ENCODE assay signal across 10 cellular contexts in the genomic region with DNA sequence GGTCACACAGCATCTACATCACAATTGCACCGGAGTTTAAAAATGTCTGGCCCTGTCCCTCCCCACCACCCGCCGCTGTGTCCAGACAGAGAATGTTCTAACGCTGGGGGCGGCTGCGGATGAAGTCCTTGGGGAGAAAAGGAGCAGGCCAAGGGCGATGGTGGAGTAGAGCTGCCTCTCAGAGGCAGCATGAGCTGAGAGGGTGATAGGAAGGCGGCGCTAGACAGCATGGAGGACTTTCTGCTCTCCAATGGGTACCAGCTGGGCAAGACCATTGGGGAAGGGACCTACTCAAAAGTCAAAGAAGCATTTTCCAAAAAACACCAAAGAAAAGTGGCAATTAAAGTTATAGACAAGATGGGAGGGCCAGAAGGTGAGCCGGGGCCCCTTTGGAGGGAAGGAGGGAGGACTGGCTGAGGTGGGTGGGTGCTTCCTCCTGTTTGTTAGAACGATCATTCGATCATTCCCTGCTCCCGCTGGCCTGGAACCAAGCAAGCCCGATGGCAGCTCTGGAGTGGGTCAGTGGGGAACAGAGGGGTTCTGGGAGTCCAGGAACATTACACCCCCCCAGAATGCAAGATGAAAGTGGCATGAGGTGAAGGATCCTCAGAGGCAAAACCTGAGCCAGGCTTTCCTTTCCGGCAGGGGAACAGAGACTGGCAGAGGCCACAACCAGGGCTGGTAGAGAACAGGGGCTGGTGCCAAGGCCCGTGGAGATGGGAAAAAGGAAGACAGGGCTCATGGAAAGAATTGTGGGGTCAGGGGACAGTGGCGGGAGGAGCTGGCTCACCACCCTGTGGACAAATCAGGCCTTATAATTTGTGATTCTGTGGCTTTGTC. TPM values are rescaled to one million over a fixed set of nuclear protein-coding genes. Genes with fewer than 3 reads are reported as not detected.
DNase-seq lines count a peak whose midpoint lies in the region; ATAC-seq and TF ChIP-seq lines count a peak whose summit lies in the region.
"Had no signal": no experiment of that assay in that cellular context is flagged by ENCODE, and none has a peak within 500 bp of the region (broad histone marks: within the 10 kb centered on the region; RNA-seq: fewer than 3 reads in every experiment).

TSS of gene FAM229A (minus strand) at position 12 of the 840 bp plus-strand sequence. CDS start 394 bp downstream, outside the sequence.
TSS of gene TSSK3 (plus strand) at position 66 of the 840 bp plus-strand sequence. CDS start at position 229, 163 bp downstream.

- H3K27me3 Mint-ChIP-seq in IgD-negative memory B cell = peaks cover 3% of the 10 kb centered on the region

- H3K9me3 ChIP-seq in subcutaneous abdominal adipose tissue (ENCODE audit: control insufficient read depth in 5 of 5, low read length in 5 of 5) = no peaks in the 10 kb centered on the region
- H3K9me3 ChIP-seq: SJCRH30 had no signal

- H3K4me3 ChIP-seq in cardiac fibroblast (replicated peaks in 1 of 2; ENCODE audit: low read depth in 2 of 2, low read length in 2 of 2) (peak within 1 kb of the TSS; percentile 5 to 28), kidney epithelial cell (ENCODE audit: low read depth, low read length) (peak within 1 kb of the TSS; percentile 37), subcutaneous abdominal adipose tissue (ENCODE audit: low read depth in 1 of 5, low read length in 5 of 5) (peak within 1 kb of the TSS; percentile 27 to 57 (median 45))
- H3K4me3 ChIP-seq: SJCRH30 had no signal

- ATAC-seq in GM18520 (IDR thresholded peaks at IDR 0.05; ENCODE audit: unreplicated experiment) = no peak

- peak within 1 kb of the TSS; percentile 17 to 73 (median 44) for H3K4me3 Mint-ChIP-seq in IgD-negative memory B cell

- peaks cover 5 to 28% (median 21%) of the 10 kb centered on the region in 5 donors for H3K4me1 ChIP-seq in subcutaneous abdominal adipose tissue (ENCODE audit: control insufficient read depth in 5 of 5, insufficient read depth in 5 of 5, low read length in 5 of 5)
- H3K4me1 ChIP-seq: SJCRH30 had no signal

- TF ChIP-seq CTCF in cardiac fibroblast (IDR thresholded peaks at IDR 0.05; ENCODE audit: low read depth, low read length) (no peak), kidney epithelial cell (IDR thresholded peaks at IDR 0.05; ENCODE audit: insufficient read depth, low read length, poor library complexity, severe bottlenecking) (no peak)

- peak within 1 kb of the TSS; percentile 35 to 46 (median 36) for H3K27ac Mint-ChIP-seq in IgD-negative memory B cell

- peaks cover 5% of the 10 kb centered on the region for H3K36me3 Mint-ChIP-seq in IgD-negative memory B cell

- H3K9ac ChIP-seq in subcutaneous abdominal adipose tissue (ENCODE audit: low read length in 5 of 5) = peak within 1 kb of the TSS in 3 of 5 donors; percentile 42 to 60 (median 53)

- no peak within 1 kb of the TSS for H3K27ac ChIP-seq in subcutaneous abdominal adipose tissue (ENCODE audit: low read depth, low read length)
- H3K27ac ChIP-seq: SJCRH30 had no signal

- no peaks in the 10 kb centered on the region for H3K9me3 Mint-ChIP-seq in IgD-negative memory B cell

- no peaks in the 10 kb centered on the region for H3K27me3 ChIP-seq in kidney epithelial cell (ENCODE audit: control insufficient read depth, insufficient read depth, low read length)
- H3K27me3 ChIP-seq in subcutaneous abdominal adipose tissue (ENCODE audit: control insufficient read depth in 5 of 5, insufficient read depth in 4 of 5, low read length in 5 of 5) = no peaks in the 10 kb centered on the region
- H3K27me3 ChIP-seq: SJCRH30 had no signal

- no peak for DNase-seq in cardiac fibroblast (ENCODE audit: low read depth in 2 of 2)
- DNase-seq in kidney epithelial cell (ENCODE audit: low read depth) = no peak
- DNase-seq in kidney tubule cell (ENCODE audit: low spot score) = no peak
- DNase-seq in medulla oblongata (ENCODE audit: extremely low spot score) = no peak
- DNase-seq in foreskin melanocyte = no peak
- DNase-seq: SJCRH30 had no signal

- H3K4me1 Mint-ChIP-seq in IgD-negative memory B cell = peaks cover 18 to 21% (median 19%) of the 10 kb centered on the region in 3 donors

- H3K36me3 ChIP-seq in kidney epithelial cell (ENCODE audit: control insufficient read depth, insufficient read depth, low read length) (peaks cover 4% of the 10 kb centered on the region), subcutaneous abdominal adipose tissue (ENCODE audit: control insufficient read depth in 5 of 5, insufficient read depth in 5 of 5, low read length in 5 of 5) (peaks cover 4 to 46% (median 35%) of the 10 kb centered on the region in 5 donors)

RNA-seq across cellular contexts. Expression of gene FAM229A, which starts in this region (rescaled TPM):
- polyA plus RNA-seq in IgD-negative memory B cell = 1.7 TPM
- total RNA-seq in kidney epithelial cell = 3.4 and 7.5 TPM in 2 replicates

RNA-seq across cellular contexts. Expression of gene TSSK3, which starts in this region (rescaled TPM):
- polyA plus RNA-seq in IgD-negative memory B cell = not detected
- not detected in 2 replicates for total RNA-seq in kidney epithelial cell
- total RNA-seq: HT1080 had no signal
